8 cellular contexts compared by ENCODE assay signal in the genomic region with DNA sequence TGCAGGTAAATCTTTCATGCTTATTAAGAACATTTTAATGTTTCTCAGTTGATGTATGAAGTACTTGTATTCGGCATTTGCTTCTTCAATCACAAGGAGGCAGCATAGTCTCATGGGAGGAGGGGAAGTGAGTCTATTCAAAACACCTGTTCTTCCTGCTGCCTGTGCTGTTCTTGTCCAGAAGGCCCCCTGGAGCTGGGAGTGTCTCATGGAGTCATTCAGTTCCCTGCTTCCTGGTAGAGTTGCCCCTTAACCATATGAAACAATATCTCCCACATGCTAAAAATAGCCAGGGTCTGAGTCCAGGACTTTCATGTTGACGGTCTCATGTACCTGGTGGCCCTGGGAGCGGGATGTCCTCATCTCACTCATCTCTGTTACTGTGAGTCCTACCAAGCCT. TPM values are rescaled to one million over a fixed set of nuclear protein-coding genes. Genes with fewer than 3 reads are reported as not detected.
DNase-seq lines count a peak whose midpoint lies in the region; ATAC-seq, FAIRE-seq and TF ChIP-seq lines count a peak whose summit lies in the region.

No MANE protein-coding gene starts in this region.

- H4K8ac ChIP-seq in neuronal stem cell (ENCODE audit: low read depth, low read length) = no peak overlapping the region

- no peak overlapping the region for H3K18ac ChIP-seq in neuronal stem cell (ENCODE audit: low read length)

- peak; percentile 91 to 93 for ATAC-seq in gastrocnemius medialis

- no peaks in the 10 kb centered on the region for H3K36me3 Mint-ChIP-seq in endothelial cell (ENCODE audit: low read depth, unreplicated experiment)

- H3K36me3 ChIP-seq in gastrocnemius medialis (no peaks in the 10 kb centered on the region), neuronal stem cell (replicated peaks in 1 of 2; ENCODE audit: control insufficient read depth in 2 of 2, insufficient read depth in 2 of 2, low read length in 2 of 2) (no peaks in the 10 kb centered on the region)

- H3K4me2 ChIP-seq in neuronal stem cell (ENCODE audit: insufficient read depth, low read length, poor library complexity, severe bottlenecking) = no peak overlapping the region

- no peak overlapping the region for H2AFZ ChIP-seq in neuronal stem cell (ENCODE audit: low read length)

- no peak overlapping the region for H2BK120ac ChIP-seq in neuronal stem cell (ENCODE audit: low read depth, low read length)

- no peaks in the 10 kb centered on the region for H3K9me3 Mint-ChIP-seq in endothelial cell (ENCODE audit: unreplicated experiment)

- no peak for TF ChIP-seq CTCF in endothelial cell (IDR thresholded peaks at IDR 0.05; ENCODE audit: unreplicated experiment)
- TF ChIP-seq CTCF in gastrocnemius medialis (IDR thresholded peaks at IDR 0.05 in 4 of 5, conservative IDR thresholded peaks at IDR 0.05 in 1 of 5) = peak; percentile 60 to 73 (median 65)

- H2BK12ac ChIP-seq in neuronal stem cell (ENCODE audit: low read length) = no peak overlapping the region

- H3K27ac ChIP-seq in gastrocnemius medialis = peak overlapping the region; percentile 87 to 93 (median 88)
- no peak overlapping the region for H3K27ac ChIP-seq in neuronal stem cell (replicated peaks; ENCODE audit: low read length)

- no peak overlapping the region for H3K4me3 ChIP-seq in gastrocnemius medialis
- no peak overlapping the region for H3K4me3 ChIP-seq in neuronal stem cell (ENCODE audit: low read length in 2 of 2)

- H2BK15ac ChIP-seq in neuronal stem cell (ENCODE audit: low read length) = no peak overlapping the region

- no peaks in the 10 kb centered on the region for H3K27me3 ChIP-seq in gastrocnemius medialis
- H3K27me3 ChIP-seq in neuronal stem cell (ENCODE audit: control insufficient read depth in 3 of 3, insufficient read depth in 3 of 3, low read depth in 1 of 3, low read length in 3 of 3) = no peaks in the 10 kb centered on the region

- intact Hi-C loops in gastrocnemius medialis (cut with DNase I; ENCODE audit: low total_unique reads) = loop anchor here (1.0 to 2.0 kb wide), 3 partner anchors 15 to 293 kb away; partner anchors contain the start of gene PPP1R2

- no CpG with 5 or more reads among the region's 3 CpGs for WGBS in neuronal stem cell (ENCODE audit: extremely low coverage in 2 of 2, insufficient read length in 2 of 2, insufficient replicate concordance in 1 of 2), 2 donors

- no peak overlapping the region for H2BK5ac ChIP-seq in neuronal stem cell (ENCODE audit: low read length)

- H3K23ac ChIP-seq in neuronal stem cell (ENCODE audit: low read depth, low read length, poor library complexity) = no peak overlapping the region

- no peak overlapping the region for H3K4me3 Mint-ChIP-seq in endothelial cell (ENCODE audit: unreplicated experiment)

- no peak overlapping the region for H2AK5ac ChIP-seq in neuronal stem cell (ENCODE audit: low read depth, low read length)

- H3K4ac ChIP-seq in neuronal stem cell (ENCODE audit: low read length) = no peak overlapping the region

- H3K14ac ChIP-seq in neuronal stem cell (ENCODE audit: low read length) = no peak overlapping the region

- H4K91ac ChIP-seq in neuronal stem cell (ENCODE audit: low read depth, low read length, poor library complexity) = no peak overlapping the region

- in situ Hi-C loops in gastrocnemius medialis (cut with MboI; ENCODE audit: low sequenced_read_pairs in 4 of 4) = loop anchor here in 1 of 4 donors (25.0 kb wide), 1 partner anchor 279 kb away; no protein-coding TSS in a partner anchor

- no peaks in the 10 kb centered on the region for H3K79me1 ChIP-seq in neuronal stem cell (ENCODE audit: low read depth, low read length)

- H3K9ac ChIP-seq in neuronal stem cell (ENCODE audit: low read depth, low read length, poor library complexity) = no peak overlapping the region

- H3K27ac Mint-ChIP-seq in endothelial cell (ENCODE audit: unreplicated experiment) = no peak overlapping the region

- no peak for FAIRE-seq in HTR-8/SVneo (lab: Jason Lieb, UNC)

- DNase-seq in EH (ENCODE audit: low read depth) = peak; percentile 33
- peak; percentile 39 for DNase-seq in HTR-8/SVneo (ENCODE audit: insufficient read length, low spot score)
- peak; percentile 28 for DNase-seq in NOMO-1 treated with dmso at 0.1 percent for 144 hours (lab: John Stamatoyannopoulos, UW; ENCODE audit: unreplicated experiment)
- peak; percentile 20 for DNase-seq in endothelial cell (ENCODE audit: low spot score)
- peak; percentile 91 to 94 for DNase-seq in gastrocnemius medialis
- no peak for DNase-seq in GM19238 (ENCODE audit: insufficient read length, low spot score)
- no peak for DNase-seq in neuronal stem cell (ENCODE audit: low spot score)
- no peak for DNase-seq in GM03348 (ENCODE audit: low spot score)

- no peaks in the 10 kb centered on the region for H3K4me1 Mint-ChIP-seq in endothelial cell (ENCODE audit: unreplicated experiment)

- H3K9me3 ChIP-seq in gastrocnemius medialis (no peaks in the 10 kb centered on the region), neuronal stem cell (replicated peaks in 1 of 2; ENCODE audit: control insufficient read depth in 2 of 2, insufficient read depth in 1 of 2, low read depth in 1 of 2, low read length in 2 of 2) (no peaks in the 10 kb centered on the region)

- H3K4me1 ChIP-seq in gastrocnemius medialis (peaks cover 23 to 37% of the 10 kb centered on the region in 2 donors), neuronal stem cell (ENCODE audit: control insufficient read depth in 2 of 2, insufficient read depth in 1 of 2, low read depth in 1 of 2, low read length in 2 of 2) (no peaks in the 10 kb centered on the region)

- peaks cover 4% of the 10 kb centered on the region for H3K27me3 Mint-ChIP-seq in endothelial cell (ENCODE audit: unreplicated experiment)

- peak in 1 of 2 donors; percentile 23 for TF ChIP-seq POLR2A in gastrocnemius medialis (IDR thresholded peaks at IDR 0.05)

RNA-seq across cellular contexts. Expression of gene PPP1R2, which starts 15.5 kb away (rescaled TPM):
- total RNA-seq in endothelial cell (ENCODE audit: unreplicated experiment) = 29.7 TPM
- 100 to 1,000 TPM in 3 of 4 donors, 10 to 100 TPM in 1; 80.6 to 133 (median 108) TPM for total RNA-seq in gastrocnemius medialis
- 21.8 TPM for polyA plus RNA-seq in neuronal stem cell (2013, experiment 1 of 2)
- 21.1 TPM for polyA plus RNA-seq in neuronal stem cell (2013, experiment 2 of 2)

RNA-seq across cellular contexts. Expression of gene APOD, which starts 25.1 kb away (rescaled TPM):
- 5.0 TPM for total RNA-seq in endothelial cell (ENCODE audit: unreplicated experiment)
- 100 to 1,000 TPM; 602 to 801 (median 626) TPM for total RNA-seq in gastrocnemius medialis
- not detected for polyA plus RNA-seq in neuronal stem cell (2013, experiment 1 of 2)
- polyA plus RNA-seq in neuronal stem cell (2013, experiment 2 of 2) = not detected

Comparison
In these comparisons a context has a peak if more than half of its experiments do, and no peak if none do; other contexts are left out.
1. DNase-seq: peak in EH (single experiment), HTR-8/SVneo (single experiment), NOMO-1 treated with dmso at 0.1 percent for 144 hours (single experiment), endothelial cell (single experiment) and gastrocnemius medialis (2 of 2); none in GM19238 (single experiment), neuronal stem cell (single experiment) and GM03348 (single experiment).
2. RNA of gene APOD, which starts 25.1 kb away (total RNA-seq): 602 to 801 TPM in gastrocnemius medialis; 5.0 TPM in endothelial cell (single experiment); every median in the first group is over 100 times any median in the second.